Comparison of ENCODE assay signal across 8 cellular contexts in genomic region chr15:80059786-80060489, GRCh38. TPM values are rescaled to one million over a fixed set of nuclear protein-coding genes. Genes with fewer than 3 reads are reported as not detected.
DNase-seq lines count a peak whose midpoint lies in the region; ATAC-seq and TF ChIP-seq lines count a peak whose summit lies in the region.

No MANE protein-coding gene starts in this region.

- H3K9ac ChIP-seq in neural cell (ENCODE audit: low read length), result peak overlapping the region; percentile 55

- peak overlapping the region; percentile 90 for H3K4me3 Mint-ChIP-seq in activated T-cell treated with anti-CD3 and anti-CD28 coated beads, Interleukin-2, amount 50 U/mL, for 4 hours

- H3K36me3 ChIP-seq in neural cell (ENCODE audit: insufficient read depth, low read length), result no peaks in the 10 kb centered on the region
- no peaks in the 10 kb centered on the region for H3K36me3 ChIP-seq in tibial artery

- no peak for TF ChIP-seq EP300 in neural cell (conservative IDR thresholded peaks at IDR 0.05; ENCODE audit: poor library complexity, severe bottlenecking)

- no peaks in the 10 kb centered on the region for H3F3A ChIP-seq in neural cell (ENCODE audit: insufficient read depth, low read length, poor library complexity, severe bottlenecking)

- no peaks in the 10 kb centered on the region for H3K9me2 ChIP-seq in neural cell (ENCODE audit: insufficient read depth, low read length)

- intact Hi-C loops in tibial artery (cut with DNase I; ENCODE audit: low total_unique reads), result loop anchor here (5.0 to 10.0 kb wide), 3 partner anchors 92 to 335 kb away; partner anchors contain the start of gene FAH

- peaks cover 38% of the 10 kb centered on the region for H3K79me2 ChIP-seq in neural cell (replicated peaks; ENCODE audit: insufficient read depth, low read length)

- H3K9me3 ChIP-seq in neural cell (ENCODE audit: low read length) (no peaks in the 10 kb centered on the region), tibial artery (no peaks in the 10 kb centered on the region)

- peaks cover 34% of the 10 kb centered on the region for H3K4me1 Mint-ChIP-seq in activated T-cell treated with anti-CD3 and anti-CD28 coated beads, Interleukin-2, amount 50 U/mL, for 4 hours (ENCODE audit: low read depth)

- H3K4me3 ChIP-seq in AG09309 (ENCODE audit: control insufficient read depth, low read depth, low read length) (peak overlapping the region; percentile 50), fibroblast of villous mesenchyme (ENCODE audit: low read depth, low read length) (peak overlapping the region; percentile 83), neural cell (ENCODE audit: low read length) (peak overlapping the region; percentile 93), tibial artery (peak overlapping the region; percentile 91 to 94)

- no peak overlapping the region for H2AFZ ChIP-seq in neural cell (ENCODE audit: low read depth, low read length)

- no peaks in the 10 kb centered on the region for H4K20me1 ChIP-seq in neural cell (ENCODE audit: insufficient read depth)

- H3K27me3 Mint-ChIP-seq in activated T-cell treated with anti-CD3 and anti-CD28 coated beads, Interleukin-2, amount 50 U/mL, for 4 hours (ENCODE audit: low read depth), result peaks cover under 1% of the 10 kb centered on the region

- H3K4me1 ChIP-seq in tibial artery, result peaks cover 0 to 28% (median 16%) of the 10 kb centered on the region in 4 donors

- no peak for TF ChIP-seq RAD21 in neural cell (conservative IDR thresholded peaks at IDR 0.05)

- no peaks in the 10 kb centered on the region for H3K9me3 Mint-ChIP-seq in activated T-cell treated with anti-CD3 and anti-CD28 coated beads, Interleukin-2, amount 50 U/mL, for 4 hours

- peak; percentile 8 for ATAC-seq in GM18508 (IDR thresholded peaks at IDR 0.05; ENCODE audit: insufficient read depth, unreplicated experiment)
- peak; percentile 45 for ATAC-seq in HG02938 (IDR thresholded peaks at IDR 0.05; ENCODE audit: unreplicated experiment)
- peak; percentile 74 to 75 for ATAC-seq in activated T-cell treated with anti-CD3 and anti-CD28 coated beads, Interleukin-2, amount 50 U/mL, for 4 hours

- no peaks in the 10 kb centered on the region for H3K36me3 Mint-ChIP-seq in activated T-cell treated with anti-CD3 and anti-CD28 coated beads, Interleukin-2, amount 50 U/mL, for 4 hours (ENCODE audit: insufficient read depth)

- TF ChIP-seq CTCF in AG09309 (IDR thresholded peaks at IDR 0.05; ENCODE audit: control insufficient read depth, insufficient read depth, low read depth, low read length, missing control alignments), result no peak
- TF ChIP-seq CTCF in fibroblast of villous mesenchyme (IDR thresholded peaks at IDR 0.05; ENCODE audit: insufficient read depth, low read depth, low read length), result no peak
- TF ChIP-seq CTCF in neural cell (IDR thresholded peaks at IDR 0.05; ENCODE audit: poor library complexity, severe bottlenecking), result no peak
- no peak for TF ChIP-seq CTCF in tibial artery (IDR thresholded peaks at IDR 0.05)

- H3K4me2 ChIP-seq in neural cell (ENCODE audit: low read length), result peak overlapping the region; percentile 27

- no peak for DNase-seq in AG09309 (ENCODE audit: low read depth)
- DNase-seq in NCI-H2196 treated with DMSO at 0.1 percent for 48 hours (lab: John Stamatoyannopoulos, UW; ENCODE audit: unreplicated experiment), result peak; percentile 46
- DNase-seq in activated T-cell treated with anti-CD3 and anti-CD28 coated beads, Interleukin-2, amount 50 U/mL, for 4 hours, result no peak
- DNase-seq in fibroblast of villous mesenchyme (ENCODE audit: low read depth), result peak; percentile 31
- DNase-seq in tibial artery, result peak in 1 of 2 donors; percentile 31

- peak overlapping the region; percentile 28 for H3K27ac ChIP-seq in neural cell (ENCODE audit: low read length)
- H3K27ac ChIP-seq in tibial artery, result peak overlapping the region; percentile 84 to 94

- H3K27me3 ChIP-seq in neural cell (ENCODE audit: insufficient read depth, low read depth, low read length) (peaks cover 15% of the 10 kb centered on the region), tibial artery (no peaks in the 10 kb centered on the region)

TF ChIP-seq in neural cell, 6 proteins besides CTCF, POLR2A, EP300 and RAD21:
- TF ChIP-seq SMC3 (conservative IDR thresholded peaks at IDR 0.05; ENCODE audit: poor library complexity) (peak; percentile 21), EZH2 (IDR thresholded peaks at IDR 0.05; ENCODE audit: borderline replicate concordance, insufficient read depth, low read length, poor library complexity, severe bottlenecking) (no peak), REST (IDR thresholded peaks at IDR 0.05; ENCODE audit: borderline replicate concordance) (no peak), POLR2AphosphoS5 (IDR thresholded peaks at IDR 0.05) (peak; percentile 2)

RNA-seq across cellular contexts. Expression of gene ZFAND6, which starts 0.5 kb away (rescaled TPM):
- total RNA-seq in activated T-cell treated with anti-CD3 and anti-CD28 coated beads, Interleukin-2, amount 50 U/mL, for 4 hours, result 10 to 100 TPM; 21.9 to 24.7 (median 22.9) TPM
- total RNA-seq in fibroblast of villous mesenchyme, result 78.6 and 123 TPM in 2 replicates
- 279 and 353 TPM in 2 replicates for polyA plus RNA-seq in neural cell
- polyA minus RNA-seq in neural cell, result 224 and 232 TPM in 2 replicates

Comparison
In these comparisons a context has a peak if more than half of its experiments do, and no peak if none do; other contexts are left out.
1. DNase-seq: peak in NCI-H2196 treated with DMSO at 0.1 percent for 48 hours (single experiment) and fibroblast of villous mesenchyme (single experiment); none in AG09309 (single experiment) and activated T-cell treated with anti-CD3 and anti-CD28 coated beads, Interleukin-2, amount 50 U/mL, for 4 hours (single experiment).
2. ATAC-seq: peak in every context shown above with its lines; median percentile 74 in activated T-cell treated with anti-CD3 and anti-CD28 coated beads, Interleukin-2, amount 50 U/mL, for 4 hours; 45 in HG02938; 8 in GM18508.
3. Peak in every context shown above with its lines, with median percentiles within 50 percentile points of each other: H3K4me3 ChIP-seq.